Comparison of ENCODE assay signal across 24 cellular contexts in genomic region chr21:44990921-44991320, GRCh38.
"Had no signal": no experiment of that assay in that cellular context is flagged by ENCODE, and none has a peak within 500 bp of the region (broad histone marks: within the 10 kb centered on the region; RNA-seq: fewer than 3 reads in every experiment).

No MANE protein-coding gene starts in this region.

- H3K4me3 ChIP-seq: coronary artery, ovary, prostate gland, smooth muscle cell, thyroid gland had no signal

- H3K4me1 ChIP-seq: prostate gland, thyroid gland had no signal

- H3K9me3 Mint-ChIP-seq: activated naive CD8-positive, alpha-beta T cell treated with anti-CD3 and anti-CD28 coated beads, Interleukin-2, amount 10 ng/mL, durations not matched to agents 7 days and 5 days; activated T-helper 17 cell treated with anti-CD3 and anti-CD28 coated beads, Interleukin-2, amount 50 U/mL, for 72 hours; natural killer cell treated with Interleukin-12 subunit alpha and Interleukin-12 subunit beta and Interleukin-15 and Interleukin-18, amount 100 ng/mL, for 72 hours; WTC11 had no signal

- FAIRE-seq: bronchial epithelial cell, keratinocyte, urothelium cell line had no signal

- DNase-seq: activated naive CD4-positive, alpha-beta T cell treated with Interleukin-2 at 50 U/mL for 16 hours; activated naive CD8-positive, alpha-beta T cell treated with anti-CD3 and anti-CD28 coated beads, Interleukin-2, amount 10 ng/mL, durations not matched to agents 7 days and 5 days; activated T-cell treated with anti-CD3 and anti-CD28 coated beads, Interleukin-2, amount 50 U/mL, for 1 hour; amniotic stem cell; cerebellar nuclear complex; midbrain; stimulated activated CD4-positive, alpha-beta T cell treated with anti-CD3 and anti-CD28 coated beads, Interleukin-2, amount 100 ng/mL, for 48 hours; stimulated activated naive CD4-positive, alpha-beta T cell treated with Interleukin-2 at 50 U/mL for 16 hours; T-helper 1 cell; T-helper 9 cell; thyroid gland had no signal

- H3K4me3 Mint-ChIP-seq: activated naive CD8-positive, alpha-beta T cell treated with anti-CD3 and anti-CD28 coated beads, Interleukin-2, amount 10 ng/mL, durations not matched to agents 7 days and 5 days; activated T-helper 17 cell treated with anti-CD3 and anti-CD28 coated beads, Interleukin-2, amount 50 U/mL, for 72 hours; natural killer cell treated with Interleukin-12 subunit alpha and Interleukin-12 subunit beta and Interleukin-15 and Interleukin-18, amount 100 ng/mL, for 72 hours; WTC11 had no signal

- H3K4me2 ChIP-seq: smooth muscle cell had no signal

- H3K36me3 ChIP-seq: neutrophil, ovary, prostate gland, thyroid gland had no signal

- H3K9me3 ChIP-seq: neutrophil, ovary, prostate gland, thyroid gland had no signal

- H3K27ac ChIP-seq: neutrophil, ovary, prostate gland, thyroid gland had no signal

- ATAC-seq: activated T-helper 17 cell treated with anti-CD3 and anti-CD28 coated beads, Interleukin-2, amount 50 U/mL, for 72 hours; left lobe of liver; natural killer cell treated with Interleukin-12 subunit alpha and Interleukin-12 subunit beta and Interleukin-15 and Interleukin-18, amount 100 ng/mL, for 72 hours; sciatic nerve; WTC11 had no signal

- H3K27me3 ChIP-seq: neutrophil, ovary, thyroid gland had no signal

- H3K27me3 Mint-ChIP-seq: activated naive CD8-positive, alpha-beta T cell treated with anti-CD3 and anti-CD28 coated beads, Interleukin-2, amount 10 ng/mL, durations not matched to agents 7 days and 5 days; activated T-helper 17 cell treated with anti-CD3 and anti-CD28 coated beads, Interleukin-2, amount 50 U/mL, for 72 hours; natural killer cell treated with Interleukin-12 subunit alpha and Interleukin-12 subunit beta and Interleukin-15 and Interleukin-18, amount 100 ng/mL, for 72 hours had no signal

- H3K27ac Mint-ChIP-seq: activated naive CD8-positive, alpha-beta T cell treated with anti-CD3 and anti-CD28 coated beads, Interleukin-2, amount 10 ng/mL, durations not matched to agents 7 days and 5 days; activated T-helper 17 cell treated with anti-CD3 and anti-CD28 coated beads, Interleukin-2, amount 50 U/mL, for 72 hours; natural killer cell treated with Interleukin-12 subunit alpha and Interleukin-12 subunit beta and Interleukin-15 and Interleukin-18, amount 100 ng/mL, for 72 hours; WTC11 had no signal

- H3K36me3 Mint-ChIP-seq: activated naive CD8-positive, alpha-beta T cell treated with anti-CD3 and anti-CD28 coated beads, Interleukin-2, amount 10 ng/mL, durations not matched to agents 7 days and 5 days; natural killer cell treated with Interleukin-12 subunit alpha and Interleukin-12 subunit beta and Interleukin-15 and Interleukin-18, amount 100 ng/mL, for 72 hours; WTC11 had no signal

- H3K4me1 Mint-ChIP-seq: activated naive CD8-positive, alpha-beta T cell treated with anti-CD3 and anti-CD28 coated beads, Interleukin-2, amount 10 ng/mL, durations not matched to agents 7 days and 5 days; activated T-helper 17 cell treated with anti-CD3 and anti-CD28 coated beads, Interleukin-2, amount 50 U/mL, for 72 hours; WTC11 had no signal
